In the genomic region with DNA sequence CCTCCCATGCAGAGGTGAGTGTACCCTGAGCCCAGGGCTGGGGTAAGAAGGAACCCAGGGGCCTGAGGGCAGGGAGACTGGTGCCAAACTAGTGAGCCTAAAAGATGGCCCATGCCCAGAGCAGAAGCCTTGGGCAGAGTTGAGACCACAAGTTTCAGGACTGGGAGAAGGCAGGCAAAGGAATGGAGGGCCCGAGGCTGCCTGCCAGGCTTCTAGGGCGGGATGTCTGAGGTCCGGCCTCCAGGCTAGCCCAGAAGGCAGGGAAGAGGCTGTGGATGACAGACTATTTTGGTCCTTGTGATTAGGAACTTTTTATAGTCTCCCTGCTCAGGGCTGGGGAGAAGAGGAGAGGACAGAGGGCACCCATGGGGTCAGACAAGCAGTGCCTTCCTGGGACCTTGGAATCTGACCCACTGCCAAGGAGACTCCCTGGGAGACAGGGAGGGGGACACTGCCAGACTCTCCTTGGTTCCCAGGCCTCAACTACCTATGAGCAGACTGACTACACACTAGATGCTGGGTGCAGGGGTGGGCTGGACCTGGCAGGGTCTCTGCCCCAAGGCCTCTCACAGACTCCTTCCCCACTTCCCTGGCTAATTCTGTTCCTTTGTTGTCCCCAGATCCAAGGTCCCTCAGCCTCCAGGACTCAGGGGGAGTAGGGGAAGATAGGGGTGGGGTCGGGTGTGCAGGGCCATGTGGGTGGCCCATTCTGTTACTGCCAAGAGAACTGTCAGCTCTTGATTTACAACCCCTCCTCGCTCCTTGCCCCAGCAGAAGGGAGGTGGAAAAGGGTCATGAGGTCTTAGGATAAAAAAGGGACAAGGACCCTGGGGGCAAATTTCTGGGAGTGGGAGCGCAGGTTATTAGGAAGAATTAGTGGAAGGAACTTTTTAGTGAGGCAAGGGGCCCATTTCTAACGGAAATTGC, we compare ENCODE assay signal across 1 cellular context.
TF ChIP-seq lines count a peak whose summit lies in the region.

No MANE protein-coding gene starts in this region.

TF ChIP-seq in HCT116, 20 proteins besides CTCF, POLR2A, EP300 and RAD21:
- TF ChIP-seq ZFX (IDR thresholded peaks at IDR 0.05) (peak; percentile 20; the same call in 1 of the 2 replicates), JUND (IDR thresholded peaks at IDR 0.05) (no peak)
